Comparison of ENCODE assay signal across 8 cellular contexts in the genomic region with DNA sequence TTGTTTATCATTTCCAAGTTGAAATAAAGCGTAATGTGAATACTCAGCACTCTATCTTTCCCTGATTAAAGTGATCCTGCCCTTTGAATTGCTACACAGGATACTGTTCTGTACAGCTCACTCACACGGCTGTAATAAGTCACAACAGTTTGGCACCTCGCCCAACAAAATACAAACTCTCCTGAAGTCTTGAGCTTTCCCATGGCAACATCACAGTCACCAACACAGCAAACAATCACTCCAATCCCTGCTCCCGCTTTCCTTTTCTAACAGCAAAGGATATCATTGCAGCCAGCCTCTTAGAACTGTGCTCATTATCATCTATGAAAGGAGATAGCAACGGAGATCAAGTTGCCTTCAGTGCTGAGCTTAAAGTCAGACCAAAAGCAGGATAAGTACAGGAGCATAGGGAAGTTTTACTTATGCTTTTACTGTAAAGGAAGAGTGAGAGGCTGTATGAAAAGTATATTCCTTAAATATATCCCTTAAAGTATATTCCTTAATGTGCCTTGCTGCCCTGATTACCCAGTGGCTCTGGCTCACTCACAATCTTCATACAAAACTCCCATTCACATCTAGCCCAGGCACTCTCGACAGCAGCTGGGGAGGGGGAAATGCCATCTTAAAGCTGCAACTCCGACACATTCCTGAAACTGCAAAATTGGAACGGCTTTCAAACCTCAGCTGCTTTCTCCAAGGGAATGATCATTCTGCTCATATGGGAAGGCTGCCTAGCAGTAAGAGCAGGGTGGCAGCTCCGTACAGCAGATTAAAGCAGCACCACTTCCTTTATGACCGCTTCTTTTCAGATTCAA. TPM values are rescaled to one million over a fixed set of nuclear protein-coding genes. Genes with fewer than 3 reads are reported as not detected.
DNase-seq lines count a peak whose midpoint lies in the region; ATAC-seq and TF ChIP-seq lines count a peak whose summit lies in the region.

No MANE protein-coding gene starts in this region.

- ATAC-seq in activated naive CD8-positive, alpha-beta T cell treated with anti-CD3 and anti-CD28 coated beads, Interleukin-2, amount 50 U/mL, for 24 hours: peak; percentile 76
- ATAC-seq in Right ventricle myocardium superior (ENCODE audit: poor library complexity) (peak; percentile 90), GM18517 (IDR thresholded peaks at IDR 0.05; ENCODE audit: unreplicated experiment) (no peak), GM18858 (IDR thresholded peaks at IDR 0.05; ENCODE audit: unreplicated experiment) (no peak)

- H3K4me1 Mint-ChIP-seq in activated naive CD8-positive, alpha-beta T cell treated with anti-CD3 and anti-CD28 coated beads, Interleukin-2, amount 50 U/mL, for 24 hours: peaks cover 75% of the 10 kb centered on the region
- H3K4me1 Mint-ChIP-seq in osteocyte (ENCODE audit: unreplicated experiment): peaks cover 87% of the 10 kb centered on the region

- H3K27ac Mint-ChIP-seq in activated naive CD8-positive, alpha-beta T cell treated with anti-CD3 and anti-CD28 coated beads, Interleukin-2, amount 50 U/mL, for 24 hours: peak overlapping the region; percentile 71
- peak overlapping the region; percentile 98 for H3K27ac Mint-ChIP-seq in osteocyte (ENCODE audit: unreplicated experiment)

- H3K9me3 Mint-ChIP-seq in activated naive CD8-positive, alpha-beta T cell treated with anti-CD3 and anti-CD28 coated beads, Interleukin-2, amount 50 U/mL, for 24 hours: no peaks in the 10 kb centered on the region
- H3K9me3 Mint-ChIP-seq in osteocyte (ENCODE audit: unreplicated experiment): no peaks in the 10 kb centered on the region

- H3K36me3 Mint-ChIP-seq in activated naive CD8-positive, alpha-beta T cell treated with anti-CD3 and anti-CD28 coated beads, Interleukin-2, amount 50 U/mL, for 24 hours (ENCODE audit: low read depth): peaks cover 11% of the 10 kb centered on the region
- no peaks in the 10 kb centered on the region for H3K36me3 Mint-ChIP-seq in osteocyte (ENCODE audit: unreplicated experiment)

- TF ChIP-seq CTCF in osteocyte (IDR thresholded peaks at IDR 0.05): no peak

- peak overlapping the region; percentile 69 for H3K4me3 Mint-ChIP-seq in activated naive CD8-positive, alpha-beta T cell treated with anti-CD3 and anti-CD28 coated beads, Interleukin-2, amount 50 U/mL, for 24 hours
- peak overlapping the region; percentile 69 for H3K4me3 Mint-ChIP-seq in osteocyte (ENCODE audit: unreplicated experiment)

- peak; percentile 70 for DNase-seq in DMS53 treated with DMSO at 0.1 percent for 48 hours (lab: John Stamatoyannopoulos, UW; ENCODE audit: unreplicated experiment)
- peak; percentile 43 for DNase-seq in NCI-H1436 (lab: John Stamatoyannopoulos, UW)
- DNase-seq in activated naive CD8-positive, alpha-beta T cell treated with anti-CD3 and anti-CD28 coated beads, Interleukin-2, amount 50 U/mL, for 24 hours: peak; percentile 18
- DNase-seq in Right ventricle myocardium superior: peak; percentile 64
- DNase-seq in osteocyte (ENCODE audit: extremely low spot score, unreplicated experiment): peak; percentile 94
- DNase-seq in activated effector memory CD4-positive, alpha-beta T cell treated with Interleukin-2 at 50 U/mL for 16 hours: no peak

- intact Hi-C loops in Right ventricle myocardium superior (cut with DNase I): no loop called here

- H3K27me3 Mint-ChIP-seq in activated naive CD8-positive, alpha-beta T cell treated with anti-CD3 and anti-CD28 coated beads, Interleukin-2, amount 50 U/mL, for 24 hours: no peaks in the 10 kb centered on the region
- H3K27me3 Mint-ChIP-seq in osteocyte (ENCODE audit: unreplicated experiment): no peaks in the 10 kb centered on the region

RNA-seq across cellular contexts. Expression of a gene that starts 35.9 kb away (rescaled TPM):
- total RNA-seq in Right ventricle myocardium superior (4.5 TPM), osteocyte (28.0 and 29.3 TPM in 2 replicates)

Comparison
In these comparisons a context has a peak if more than half of its experiments do, and no peak if none do; other contexts are left out.
1. ATAC-seq: peak in activated naive CD8-positive, alpha-beta T cell treated with anti-CD3 and anti-CD28 coated beads, Interleukin-2, amount 50 U/mL, for 24 hours (single experiment) and Right ventricle myocardium superior (single experiment); none in GM18517 (single experiment) and GM18858 (single experiment).